In genomic region chr10:26216577-26216948, GRCh38 we compare ENCODE assay signal across 11 cellular contexts. TPM values are rescaled to one million over a fixed set of nuclear protein-coding genes. Genes with fewer than 3 reads are reported as not detected.
DNase-seq lines count a peak whose midpoint lies in the region; ATAC-seq and TF ChIP-seq lines count a peak whose summit lies in the region.
"Had no signal": no experiment of that assay in that cellular context is flagged by ENCODE, and none has a peak within 500 bp of the region (broad histone marks: within the 10 kb centered on the region; RNA-seq: fewer than 3 reads in every experiment).

Gene GAD2 (plus strand): TSS chr10:26216774. CDS start chr10:26216810, 36 bp downstream.

- no peak within 1 kb of the TSS for H3K27ac Mint-ChIP-seq in endodermal cell

- H3F3A ChIP-seq in PC-9 (ENCODE audit: insufficient read depth, low read depth): no peaks in the 10 kb centered on the region

- no peak within 1 kb of the TSS for H2BK5ac ChIP-seq in trophoblast cell (ENCODE audit: low read depth, low read length, poor library complexity)

- H3K9me2 ChIP-seq in PC-9 (ENCODE audit: insufficient read depth): no peaks in the 10 kb centered on the region

- H3K4me3 Mint-ChIP-seq in endodermal cell: peak within 1 kb of the TSS; percentile 54

- intact Hi-C loops in PC-9 (cut with micrococcal nuclease; ENCODE audit: unreplicated experiment): no loop called here

- no peaks in the 10 kb centered on the region for H3K9me3 ChIP-seq in ES-I3 (ENCODE audit: control insufficient read depth, insufficient read depth, low read length)
- H3K9me3 ChIP-seq in endodermal cell (ENCODE audit: control insufficient read depth, low read length): no peaks in the 10 kb centered on the region
- peaks cover 7% of the 10 kb centered on the region for H3K9me3 ChIP-seq in trophoblast cell (ENCODE audit: insufficient read depth, low read depth, low read length)
- H3K9me3 ChIP-seq in PC-9 (ENCODE audit: insufficient read depth, low read depth): no peaks in the 10 kb centered on the region

- no peak within 1 kb of the TSS for H4K91ac ChIP-seq in trophoblast cell (ENCODE audit: low read depth, low read length)

- H3K79me2 ChIP-seq in trophoblast cell (ENCODE audit: control insufficient read depth, insufficient read depth, low read length, poor library complexity) (no peaks in the 10 kb centered on the region), PC-9 (ENCODE audit: low read depth) (no peaks in the 10 kb centered on the region)

- peaks cover 39% of the 10 kb centered on the region for H3K4me1 Mint-ChIP-seq in endodermal cell

- H3K18ac ChIP-seq in trophoblast cell (ENCODE audit: low read length): no peak within 1 kb of the TSS

- H3K36me3 Mint-ChIP-seq in endodermal cell (ENCODE audit: low read depth): peaks cover 2% of the 10 kb centered on the region

- POLR2A ChIA-PET in PC-9 (lab: Charles Lee; ENCODE audit: unreplicated experiment): no interaction called here

- H3K9ac ChIP-seq in ES-I3 (ENCODE audit: low read depth, low read length): peak within 1 kb of the TSS; percentile 63
- no peak within 1 kb of the TSS for H3K9ac ChIP-seq in endodermal cell (ENCODE audit: extremely low read depth, low read length, poor library complexity, severe bottlenecking)
- H3K9ac ChIP-seq in trophoblast cell (ENCODE audit: low read length): no peak within 1 kb of the TSS

- H3K4me3 ChIP-seq in endodermal cell (ENCODE audit: low read length): peak within 1 kb of the TSS; percentile 77
- H3K4me3 ChIP-seq in trophoblast cell (ENCODE audit: low read depth, low read length): no peak within 1 kb of the TSS
- H3K4me3 ChIP-seq in PC-9: no peak within 1 kb of the TSS
- H3K4me3 ChIP-seq: SJSA1 had no signal

- no peak within 1 kb of the TSS for H3K23ac ChIP-seq in trophoblast cell (ENCODE audit: low read length)

- H2AK5ac ChIP-seq in trophoblast cell (ENCODE audit: low read length): no peak within 1 kb of the TSS

- WGBS in endodermal cell (ENCODE audit: insufficient coverage in 1 of 2, insufficient read length in 1 of 2), 2 experiments: 1% methylated on average over 14 to 40 of the region's 40 CpGs
- WGBS in trophoblast cell (ENCODE audit: extremely low coverage, insufficient coverage, insufficient read length): no CpG with 5 or more reads among the region's 40 CpGs

- TF ChIP-seq CTCF in endodermal cell (conservative IDR thresholded peaks at IDR 0.05): no peak
- no peak for TF ChIP-seq CTCF in PC-9 (conservative IDR thresholded peaks at IDR 0.05)

- no peak within 1 kb of the TSS for H4K12ac ChIP-seq in trophoblast cell (ENCODE audit: low read depth, low read length)

- H3K4ac ChIP-seq in trophoblast cell (ENCODE audit: low read depth, low read length): no peak within 1 kb of the TSS

- BruUV-seq in PC-9 (replicated peaks; lab: Mats Ljungman, UMichigan): no TSS peak

- H3K27ac ChIP-seq in endodermal cell (ENCODE audit: low read depth, low read length): no peak within 1 kb of the TSS
- no peak within 1 kb of the TSS for H3K27ac ChIP-seq in trophoblast cell (ENCODE audit: low read depth, low read length)
- no peak within 1 kb of the TSS for H3K27ac ChIP-seq in PC-9
- H3K27ac ChIP-seq: SJSA1 had no signal

- no peak within 1 kb of the TSS for H2BK12ac ChIP-seq in trophoblast cell (ENCODE audit: low read length)

- H3K79me1 ChIP-seq in trophoblast cell (ENCODE audit: low read length): no peaks in the 10 kb centered on the region

- no peaks in the 10 kb centered on the region for H3K9me3 Mint-ChIP-seq in endodermal cell

- no peak within 1 kb of the TSS for H2BK120ac ChIP-seq in trophoblast cell (ENCODE audit: insufficient read depth, low read length, poor library complexity)

- H4K8ac ChIP-seq in trophoblast cell (ENCODE audit: low read depth, low read length): no peak within 1 kb of the TSS

- H3K4me1 ChIP-seq in ES-I3 (ENCODE audit: insufficient read depth, low read length) (peaks cover 18% of the 10 kb centered on the region), endodermal cell (ENCODE audit: control insufficient read depth, insufficient read depth, low read length) (peaks cover 16% of the 10 kb centered on the region), trophoblast cell (ENCODE audit: control insufficient read depth in 1 of 2, insufficient read depth in 2 of 2, low read length in 2 of 2) (peaks cover 14 to 15% of the 10 kb centered on the region in 2 experiments), PC-9 (replicated peaks; ENCODE audit: insufficient read depth) (no peaks in the 10 kb centered on the region)
- H3K4me1 ChIP-seq: SJSA1 had no signal

- DNase-seq in NCI-H748 treated with DMSO at 0.1 percent for 48 hours (lab: John Stamatoyannopoulos, UW): peak; percentile 13
- peak; percentile 74 for DNase-seq in endodermal cell
- peak in 1 of 2 donors; percentile 3 for DNase-seq in trophoblast cell
- DNase-seq in PC-9: no peak
- DNase-seq: NCI-H187 had no signal

- H3K27me3 Mint-ChIP-seq in endodermal cell (ENCODE audit: insufficient read depth): no peaks in the 10 kb centered on the region

- no peak within 1 kb of the TSS for H3K14ac ChIP-seq in trophoblast cell (ENCODE audit: low read length)

- H3K4me2 ChIP-seq in trophoblast cell (ENCODE audit: low read length): peak within 1 kb of the TSS; percentile 58
- H3K4me2 ChIP-seq in PC-9: no peak within 1 kb of the TSS

- H3K36me3 ChIP-seq in ES-I3 (ENCODE audit: insufficient read depth, low read length) (no peaks in the 10 kb centered on the region), endodermal cell (ENCODE audit: control insufficient read depth, insufficient read depth, low read length) (no peaks in the 10 kb centered on the region), trophoblast cell (ENCODE audit: control insufficient read depth in 1 of 2, insufficient read depth in 2 of 2, low read length in 2 of 2) (no peaks in the 10 kb centered on the region), PC-9 (ENCODE audit: low read depth) (no peaks in the 10 kb centered on the region)
- H3K36me3 ChIP-seq: SJSA1 had no signal

- H4K20me1 ChIP-seq in PC-9 (ENCODE audit: insufficient read depth): no peaks in the 10 kb centered on the region

- H3K27me3 ChIP-seq in endodermal cell (ENCODE audit: control insufficient read depth, insufficient read depth, low read length, poor library complexity, severe bottlenecking) (peaks cover 98% of the 10 kb centered on the region), trophoblast cell (ENCODE audit: insufficient read depth, low read length) (peaks cover 75% of the 10 kb centered on the region), PC-9 (ENCODE audit: insufficient read depth, low read depth) (peaks cover 18% of the 10 kb centered on the region; the same call in 1 of the 2 replicates)

- CTCF ChIA-PET in PC-9 (lab: Charles Lee): no interaction called here

- ATAC-seq in HG03378 (IDR thresholded peaks at IDR 0.05; ENCODE audit: unreplicated experiment) (no peak), GM18868 (IDR thresholded peaks at IDR 0.05; ENCODE audit: unreplicated experiment) (no peak)

- H2AFZ ChIP-seq in trophoblast cell (ENCODE audit: insufficient read depth, low read length, poor library complexity): no peak within 1 kb of the TSS
- no peak within 1 kb of the TSS for H2AFZ ChIP-seq in PC-9

RNA-seq across cellular contexts. Expression of gene GAD2, which starts in this region (rescaled TPM):
- total RNA-seq in endodermal cell (under 1 TPM in 1 of 2 donors, not detected in 1; 0.15 TPM), PC-9 (2021) (not detected in 2 replicates)
- 1.9 TPM for polyA plus RNA-seq in endodermal cell (2013, experiment 1 of 2)
- 2.5 TPM for polyA plus RNA-seq in endodermal cell (2013, experiment 2 of 2)
- 0.17 and 0.21 TPM in 2 replicates for polyA plus RNA-seq in trophoblast cell (2013)
- total RNA-seq: fibroblast of lung, mucosa of gallbladder, SJSA1 had no signal
- polyA plus RNA-seq: fibroblast of lung had no signal

Comparison
In these comparisons a context has a peak if more than half of its experiments do, and no peak if none do; other contexts are left out.
1. DNase-seq: peak in NCI-H748 treated with DMSO at 0.1 percent for 48 hours (single experiment) and endodermal cell (single experiment); none in PC-9 (0 of 2).